Comparison of ENCODE assay signal across 26 cellular contexts in genomic region chr17:28187931-28188330, GRCh38.
"Had no signal": no experiment of that assay in that cellular context is flagged by ENCODE, and none has a peak within 500 bp of the region (broad histone marks: within the 10 kb centered on the region; RNA-seq: fewer than 3 reads in every experiment).

No MANE protein-coding gene starts in this region.

- DNase-seq: naive B cell; naive thymus-derived CD8-positive, alpha-beta T cell; nephron progenitor cell; nucleus accumbens; posterior cingulate gyrus; psoas muscle; right cardiac atrium; right lobe of liver; sigmoid colon; small intestine; stimulated activated CD4-positive, alpha-beta T cell treated with anti-CD3 and anti-CD28 coated beads, Interleukin-1b, Interleukin-23, amount 100 ng/mL, for 48 hours; stimulated activated CD4-positive, alpha-beta T cell treated with anti-CD3 and anti-CD28 coated beads, Interleukin-4, amount 100 ng/mL, for 24 hours; stimulated activated naive B cell treated with anti-CD40 and anti-IgM and Interleukin-4, amounts not matched to agents 10 μg/mL and 1 μg/mL and 100 μg/mL, for 72 hours; stimulated activated naive CD4-positive, alpha-beta T cell treated with Interleukin-2 at 50 U/mL for 16 hours; stomach; tibial artery; transverse colon; upper lobe of left lung had no signal

- H3K27me3 Mint-ChIP-seq: naive B cell; naive thymus-derived CD8-positive, alpha-beta T cell; natural killer cell treated with Interleukin-12 subunit alpha and Interleukin-12 subunit beta and Interleukin-15 and Interleukin-18, amount 100 ng/mL, for 72 hours; stimulated activated naive B cell treated with anti-CD40 and anti-IgM and Interleukin-4, amounts not matched to agents 10 μg/mL and 1 μg/mL and 100 μg/mL, for 72 hours; stimulated activated naive CD8-positive, alpha-beta T cell treated with anti-CD3 and anti-CD28 coated beads, Interleukin-15, Interleukin-2, amounts not matched to agents 100 ng/mL and 50 ng/mL, for 24 hours had no signal

- H3K4me1 Mint-ChIP-seq: stimulated activated effector memory CD8-positive, alpha-beta T cell treated with anti-CD3 and anti-CD28 coated beads, Interleukin-12 subunit alpha, Interleukin-12 subunit beta, amount 100 ng/mL, for 72 hours had no signal

- H3K36me3 ChIP-seq: right lobe of liver had no signal

- H3K4me3 Mint-ChIP-seq: naive B cell; naive thymus-derived CD8-positive, alpha-beta T cell; natural killer cell treated with Interleukin-12 subunit alpha and Interleukin-12 subunit beta and Interleukin-15 and Interleukin-18, amount 100 ng/mL, for 72 hours; nephron progenitor cell; neural crest cell; stimulated activated effector memory CD8-positive, alpha-beta T cell treated with anti-CD3 and anti-CD28 coated beads, Interleukin-12 subunit alpha, Interleukin-12 subunit beta, amount 100 ng/mL, for 72 hours; stimulated activated naive B cell treated with anti-CD40 and anti-IgM and Interleukin-4, amounts not matched to agents 10 μg/mL and 1 μg/mL and 100 μg/mL, for 72 hours; stimulated activated naive CD8-positive, alpha-beta T cell treated with anti-CD3 and anti-CD28 coated beads, Interleukin-15, Interleukin-2, amounts not matched to agents 100 ng/mL and 50 ng/mL, for 24 hours had no signal

- H3K9me3 Mint-ChIP-seq: naive B cell; naive thymus-derived CD8-positive, alpha-beta T cell; natural killer cell treated with Interleukin-12 subunit alpha and Interleukin-12 subunit beta and Interleukin-15 and Interleukin-18, amount 100 ng/mL, for 72 hours; stimulated activated effector memory CD8-positive, alpha-beta T cell treated with anti-CD3 and anti-CD28 coated beads, Interleukin-12 subunit alpha, Interleukin-12 subunit beta, amount 100 ng/mL, for 72 hours; stimulated activated naive CD8-positive, alpha-beta T cell treated with anti-CD3 and anti-CD28 coated beads, Interleukin-15, Interleukin-2, amounts not matched to agents 100 ng/mL and 50 ng/mL, for 24 hours had no signal

- H3K4me3 ChIP-seq: psoas muscle, right lobe of liver, sigmoid colon, stomach, tibial artery, transverse colon, upper lobe of left lung, vagina had no signal

- ATAC-seq: naive thymus-derived CD8-positive, alpha-beta T cell; natural killer cell treated with Interleukin-12 subunit alpha and Interleukin-12 subunit beta and Interleukin-15 and Interleukin-18, amount 100 ng/mL, for 72 hours; right cardiac atrium; stimulated activated effector memory CD8-positive, alpha-beta T cell treated with anti-CD3 and anti-CD28 coated beads, Interleukin-12 subunit alpha, Interleukin-12 subunit beta, amount 100 ng/mL, for 72 hours; stimulated activated naive B cell treated with anti-CD40 and anti-IgM and Interleukin-4, amounts not matched to agents 10 μg/mL and 1 μg/mL and 100 μg/mL, for 72 hours had no signal

- H3K9me3 ChIP-seq: neutrophil, psoas muscle, right lobe of liver, sigmoid colon, stomach, tibial artery, transverse colon, upper lobe of left lung, vagina had no signal

- H3K9ac ChIP-seq: parathyroid adenoma had no signal

- H2AFZ ChIP-seq: parathyroid adenoma had no signal

- H3K4me1 ChIP-seq: psoas muscle, sigmoid colon, tibial artery, transverse colon, vagina had no signal

- H3K27ac ChIP-seq: neutrophil, parathyroid adenoma, psoas muscle, right lobe of liver, sigmoid colon, stomach, tibial artery, transverse colon, vagina had no signal

- H3K27ac Mint-ChIP-seq: naive thymus-derived CD8-positive, alpha-beta T cell; natural killer cell treated with Interleukin-12 subunit alpha and Interleukin-12 subunit beta and Interleukin-15 and Interleukin-18, amount 100 ng/mL, for 72 hours; nephron progenitor cell; progenitor cell of endocrine pancreas; stimulated activated effector memory CD8-positive, alpha-beta T cell treated with anti-CD3 and anti-CD28 coated beads, Interleukin-12 subunit alpha, Interleukin-12 subunit beta, amount 100 ng/mL, for 72 hours; stimulated activated naive B cell treated with anti-CD40 and anti-IgM and Interleukin-4, amounts not matched to agents 10 μg/mL and 1 μg/mL and 100 μg/mL, for 72 hours; stimulated activated naive CD8-positive, alpha-beta T cell treated with anti-CD3 and anti-CD28 coated beads, Interleukin-15, Interleukin-2, amounts not matched to agents 100 ng/mL and 50 ng/mL, for 24 hours had no signal

- H3K79me2 ChIP-seq: parathyroid adenoma had no signal

- H3K27me3 ChIP-seq: neutrophil, right lobe of liver, sigmoid colon, stomach, tibial artery, transverse colon, upper lobe of left lung, vagina had no signal
